In genomic region chr19:18895828-18896341, GRCh38 we compare ENCODE assay signal across 1 cellular context.
TF ChIP-seq lines count a peak whose summit lies in the region.

Gene CERS1 (minus strand): TSS chr19:18896158. CDS start chr19:18896072, 86 bp downstream.

TF ChIP-seq in HCT116, 20 proteins besides CTCF, POLR2A, EP300 and RAD21 (continued from another document):
- TF ChIP-seq REST (IDR thresholded peaks at IDR 0.05; ENCODE audit: low read depth) (no peak), ELF1 (IDR thresholded peaks at IDR 0.05; ENCODE audit: borderline replicate concordance, low read depth) (no peak), SIN3A (IDR thresholded peaks at IDR 0.05; ENCODE audit: low read depth) (no peak), TCF7L2 (IDR thresholded peaks at IDR 0.05; ENCODE audit: borderline replicate concordance, extremely low read depth, insufficient read depth, insufficient read length) (no peak), FOSL1 (IDR thresholded peaks at IDR 0.05; ENCODE audit: low read depth) (no peak), EZH2 (IDR thresholded peaks at IDR 0.05) (no peak)
